Comparison of ENCODE assay signal across 24 cellular contexts in genomic region chrX:17499512-17499911, GRCh38.
A peak's percentile ranks its signal among the peaks of the same experiment; 100 is the strongest.
DNase-seq lines count a peak whose midpoint lies in the region; ATAC-seq, FAIRE-seq and TF ChIP-seq lines count a peak whose summit lies in the region.
"Had no signal": no experiment of that assay in that cellular context is flagged by ENCODE, and none has a peak within 500 bp of the region (broad histone marks: within the 10 kb centered on the region; RNA-seq: fewer than 3 reads in every experiment).

No MANE protein-coding gene starts in this region.

- H3K27ac Mint-ChIP-seq in astrocyte (ENCODE audit: unreplicated experiment) (no peak overlapping the region), nephron progenitor cell (peak overlapping the region; percentile 57)
- H3K27ac Mint-ChIP-seq: CD4-positive, alpha-beta memory T cell; IgD-negative memory B cell had no signal

- peak; percentile 30 for DNase-seq in H7
- DNase-seq in astrocyte (ENCODE audit: low read depth) = no peak
- peak; percentile 38 for DNase-seq in iPS-NIHi7 (ENCODE audit: extremely low spot score)
- no peak for DNase-seq in nephron progenitor cell
- DNase-seq in effector CD4-positive, alpha-beta T cell = no peak
- no peak for DNase-seq in activated CD8-positive, alpha-beta memory T cell treated with anti-CD3 and anti-CD28 coated beads for 24 hours
- DNase-seq: C1 segment of cervical spinal cord; CD4-positive, alpha-beta memory T cell; COR-L47; MM.1S; NCI-H1694; NCI-H446 treated with DMSO at 0.1 percent for 48 hours; NCI-H526 treated with DMSO at 0.1 percent for 48 hours; SHP77 treated with DMSO at 0.1 percent for 48 hours had no signal

- no peaks in the 10 kb centered on the region for H3K9me3 Mint-ChIP-seq in astrocyte (ENCODE audit: unreplicated experiment)
- peaks cover 4% of the 10 kb centered on the region for H3K9me3 Mint-ChIP-seq in nephron progenitor cell
- H3K9me3 Mint-ChIP-seq: HFFc6, IgD-negative memory B cell had no signal

- TF ChIP-seq CTCF in astrocyte (IDR thresholded peaks at IDR 0.05; ENCODE audit: insufficient read depth, low read depth, low read length) = no peak
- TF ChIP-seq CTCF in nephron progenitor cell (IDR thresholded peaks at IDR 0.05) = no peak

- FAIRE-seq in astrocyte (lab: Jason Lieb, UNC) = no peak
- FAIRE-seq: A204.1, G401.6, GM19239 had no signal

- no peak overlapping the region for H3K4me3 Mint-ChIP-seq in astrocyte (ENCODE audit: unreplicated experiment)
- no peak overlapping the region for H3K4me3 Mint-ChIP-seq in nephron progenitor cell
- H3K4me3 Mint-ChIP-seq: CD4-positive, alpha-beta memory T cell; HFFc6; IgD-negative memory B cell had no signal

- no peak overlapping the region for H3K4me3 ChIP-seq in H7 (ENCODE audit: insufficient read depth, low read depth, low read length)
- no peak overlapping the region for H3K4me3 ChIP-seq in astrocyte (ENCODE audit: insufficient read depth, low read depth, low read length)
- H3K4me3 ChIP-seq: HAP-1 had no signal

- no peak overlapping the region for H3K4me2 ChIP-seq in astrocyte (ENCODE audit: low read length)
- H3K4me2 ChIP-seq: KMS-11 had no signal

- H3K36me3 Mint-ChIP-seq in astrocyte (ENCODE audit: low read depth, unreplicated experiment) = no peaks in the 10 kb centered on the region
- H3K36me3 Mint-ChIP-seq in nephron progenitor cell (ENCODE audit: low read depth) = no peaks in the 10 kb centered on the region
- H3K36me3 Mint-ChIP-seq: CD4-positive, alpha-beta memory T cell; IgD-negative memory B cell had no signal

- ATAC-seq in GM18909 (IDR thresholded peaks at IDR 0.05; ENCODE audit: poor library complexity, unreplicated experiment) (no peak), HG02623 (IDR thresholded peaks at IDR 0.05; ENCODE audit: unreplicated experiment) (no peak)
- ATAC-seq: Panc1 had no signal

- peak overlapping the region; percentile 48 for H3K27ac ChIP-seq in astrocyte (ENCODE audit: low read depth, low read length)
- H3K27ac ChIP-seq: KMS-11 had no signal

- peaks cover 12% of the 10 kb centered on the region for H3K4me1 ChIP-seq in astrocyte (ENCODE audit: insufficient read depth, low read length)
- H3K4me1 ChIP-seq: HAP-1 had no signal

- no peak overlapping the region for H2AFZ ChIP-seq in astrocyte (ENCODE audit: low read depth, low read length)

- no peaks in the 10 kb centered on the region for H3K36me3 ChIP-seq in H7 (replicated peaks; ENCODE audit: control insufficient read depth, insufficient read depth, low read length)
- H3K36me3 ChIP-seq in astrocyte (ENCODE audit: insufficient read depth, low read length) = no peaks in the 10 kb centered on the region
- H3K36me3 ChIP-seq: HAP-1 had no signal

- peak overlapping the region; percentile 43 for H3K9ac ChIP-seq in astrocyte (ENCODE audit: low read length)
- H3K9ac ChIP-seq: KMS-11 had no signal

- peaks cover 29% of the 10 kb centered on the region for H3K79me2 ChIP-seq in astrocyte (ENCODE audit: insufficient read depth, low read length)

- H3K9me3 ChIP-seq in astrocyte (ENCODE audit: insufficient read depth, low read depth, low read length) = no peaks in the 10 kb centered on the region
- H3K9me3 ChIP-seq: HAP-1 had no signal

- H4K20me1 ChIP-seq in astrocyte (ENCODE audit: insufficient read depth, low read length) = peaks cover 9% of the 10 kb centered on the region

- no peaks in the 10 kb centered on the region for H3K27me3 Mint-ChIP-seq in astrocyte (ENCODE audit: low read depth, unreplicated experiment)
- H3K27me3 Mint-ChIP-seq in nephron progenitor cell (ENCODE audit: low read depth, poor library complexity) = no peaks in the 10 kb centered on the region
- H3K27me3 Mint-ChIP-seq: CD4-positive, alpha-beta memory T cell had no signal

- H3K27me3 ChIP-seq in H7 (ENCODE audit: control insufficient read depth, insufficient read depth, low read length) (no peaks in the 10 kb centered on the region), astrocyte (ENCODE audit: insufficient read depth, low read length) (no peaks in the 10 kb centered on the region)

- peaks cover 15% of the 10 kb centered on the region for H3K4me1 Mint-ChIP-seq in astrocyte (ENCODE audit: low read depth, unreplicated experiment)
- H3K4me1 Mint-ChIP-seq in nephron progenitor cell = peaks cover 57% of the 10 kb centered on the region
- H3K4me1 Mint-ChIP-seq: CD4-positive, alpha-beta memory T cell; IgD-negative memory B cell had no signal

Comparison
In these comparisons a context has a peak if more than half of its experiments do, and no peak if none do; other contexts are left out.
1. DNase-seq: peak in H7 (single experiment) and iPS-NIHi7 (single experiment); none in astrocyte (single experiment), nephron progenitor cell (single experiment), effector CD4-positive, alpha-beta T cell (single experiment) and activated CD8-positive, alpha-beta memory T cell treated with anti-CD3 and anti-CD28 coated beads for 24 hours (single experiment).